9 cellular contexts compared by ENCODE assay signal in genomic region chr13:44768233-44768632, GRCh38.
DNase-seq lines count a peak whose midpoint lies in the region; ATAC-seq and TF ChIP-seq lines count a peak whose summit lies in the region.
"Had no signal": no experiment of that assay in that cellular context is flagged by ENCODE, and none has a peak within 500 bp of the region (broad histone marks: within the 10 kb centered on the region; RNA-seq: fewer than 3 reads in every experiment).

No MANE protein-coding gene starts in this region.

- H3K27me3 Mint-ChIP-seq in activated naive CD8-positive, alpha-beta T cell treated with anti-CD3 and anti-CD28 coated beads, Interleukin-2, amount 10 ng/mL, durations not matched to agents 7 days and 5 days = no peaks in the 10 kb centered on the region
- peaks cover 9% of the 10 kb centered on the region for H3K27me3 Mint-ChIP-seq in stimulated activated naive CD8-positive, alpha-beta T cell treated with anti-CD3 and anti-CD28 coated beads, Interleukin-15, Interleukin-2, amounts not matched to agents 100 ng/mL and 50 ng/mL, for 24 hours

- peak overlapping the region; percentile 47 for H3K4me3 Mint-ChIP-seq in activated naive CD8-positive, alpha-beta T cell treated with anti-CD3 and anti-CD28 coated beads, Interleukin-2, amount 10 ng/mL, durations not matched to agents 7 days and 5 days
- peak overlapping the region; percentile 33 for H3K4me3 Mint-ChIP-seq in stimulated activated naive CD8-positive, alpha-beta T cell treated with anti-CD3 and anti-CD28 coated beads, Interleukin-15, Interleukin-2, amounts not matched to agents 100 ng/mL and 50 ng/mL, for 24 hours

- TF ChIP-seq POLR2A in erythroblast (IDR thresholded peaks at IDR 0.05; ENCODE audit: low read length) = no peak

- H3K4me1 Mint-ChIP-seq in activated naive CD8-positive, alpha-beta T cell treated with anti-CD3 and anti-CD28 coated beads, Interleukin-2, amount 10 ng/mL, durations not matched to agents 7 days and 5 days = peaks cover 19% of the 10 kb centered on the region
- peaks cover 35% of the 10 kb centered on the region for H3K4me1 Mint-ChIP-seq in stimulated activated naive CD8-positive, alpha-beta T cell treated with anti-CD3 and anti-CD28 coated beads, Interleukin-15, Interleukin-2, amounts not matched to agents 100 ng/mL and 50 ng/mL, for 24 hours (ENCODE audit: low read depth)

- peak; percentile 10 for DNase-seq in activated gamma-delta T cell treated with Interleukin-2 at 50 U/mL for 16 hours
- DNase-seq in activated gamma-delta T cell (lab: John Stamatoyannopoulos, UW) = no peak
- DNase-seq in activated naive CD8-positive, alpha-beta T cell treated with anti-CD3 and anti-CD28 coated beads, Interleukin-2, amount 10 ng/mL, durations not matched to agents 7 days and 5 days = no peak
- DNase-seq in D341Med (ENCODE audit: low spot score) = no peak
- DNase-seq in erythroblast (lab: John Stamatoyannopoulos, UW) = no peak
- DNase-seq: NCI-H510A had no signal

- no peaks in the 10 kb centered on the region for H3K36me3 Mint-ChIP-seq in activated naive CD8-positive, alpha-beta T cell treated with anti-CD3 and anti-CD28 coated beads, Interleukin-2, amount 10 ng/mL, durations not matched to agents 7 days and 5 days
- no peaks in the 10 kb centered on the region for H3K36me3 Mint-ChIP-seq in stimulated activated naive CD8-positive, alpha-beta T cell treated with anti-CD3 and anti-CD28 coated beads, Interleukin-15, Interleukin-2, amounts not matched to agents 100 ng/mL and 50 ng/mL, for 24 hours (ENCODE audit: low read depth)

- POLR2A ChIA-PET in activated naive CD8-positive, alpha-beta T cell treated with anti-CD3 and anti-CD28 coated beads, Interleukin-2, amount 10 ng/mL, durations not matched to agents 7 days and 5 days (lab: Charles Lee) = no interaction called here

- peaks cover 2% of the 10 kb centered on the region for H3K9me3 Mint-ChIP-seq in activated naive CD8-positive, alpha-beta T cell treated with anti-CD3 and anti-CD28 coated beads, Interleukin-2, amount 10 ng/mL, durations not matched to agents 7 days and 5 days
- H3K9me3 Mint-ChIP-seq in stimulated activated naive CD8-positive, alpha-beta T cell treated with anti-CD3 and anti-CD28 coated beads, Interleukin-15, Interleukin-2, amounts not matched to agents 100 ng/mL and 50 ng/mL, for 24 hours = no peaks in the 10 kb centered on the region

- peak overlapping the region; percentile 59 for H3K27ac Mint-ChIP-seq in activated naive CD8-positive, alpha-beta T cell treated with anti-CD3 and anti-CD28 coated beads, Interleukin-2, amount 10 ng/mL, durations not matched to agents 7 days and 5 days
- peak overlapping the region; percentile 82 for H3K27ac Mint-ChIP-seq in stimulated activated naive CD8-positive, alpha-beta T cell treated with anti-CD3 and anti-CD28 coated beads, Interleukin-15, Interleukin-2, amounts not matched to agents 100 ng/mL and 50 ng/mL, for 24 hours

- ATAC-seq in HG03354 (IDR thresholded peaks at IDR 0.05; ENCODE audit: poor library complexity, severe bottlenecking, unreplicated experiment) (peak; percentile 68), HG03108 (IDR thresholded peaks at IDR 0.05; ENCODE audit: unreplicated experiment) (no peak)
- peak; percentile 77 for ATAC-seq in activated naive CD8-positive, alpha-beta T cell treated with anti-CD3 and anti-CD28 coated beads, Interleukin-2, amount 10 ng/mL, durations not matched to agents 7 days and 5 days (ENCODE audit: low read depth)
